3 cellular contexts compared by ENCODE assay signal in the genomic region with DNA sequence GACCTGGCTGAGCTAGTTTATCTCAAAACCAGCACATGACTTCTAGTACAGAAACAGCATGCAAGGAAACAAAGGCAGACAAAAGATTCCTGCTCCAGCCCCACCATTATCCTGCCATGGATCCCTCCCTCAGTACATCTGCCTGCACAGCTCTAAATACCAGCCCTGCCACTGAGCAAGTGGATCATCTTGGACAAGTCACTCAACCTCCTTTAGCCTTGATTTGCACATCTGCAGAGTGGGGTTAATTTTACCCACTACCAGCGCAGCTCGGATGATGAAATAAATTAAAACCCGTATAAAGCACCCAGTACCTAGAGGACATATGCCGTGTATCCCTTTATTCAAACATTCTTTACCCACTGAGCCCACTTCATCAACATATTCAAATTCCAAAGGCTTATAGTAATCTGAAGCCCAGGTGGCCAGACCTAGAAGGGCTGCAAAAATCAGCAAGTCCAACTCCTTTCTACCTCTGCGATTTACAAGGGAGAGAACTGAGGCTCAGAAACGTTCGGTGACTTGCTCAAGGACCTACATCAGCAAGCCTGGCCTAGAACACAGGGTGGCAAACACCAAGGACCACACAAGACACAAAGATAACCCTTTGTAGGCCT.
TF ChIP-seq lines count a peak whose summit lies in the region.

No MANE protein-coding gene starts in this region.

TF ChIP-seq in HepG2, 621 proteins besides CTCF, POLR2A, EP300 and RAD21:
- TF ChIP-seq AHR (CRISPR knock-in tag; IDR thresholded peaks at IDR 0.05) (no peak), ZNF629 (CRISPR knock-in tag; conservative IDR thresholded peaks at IDR 0.05) (peak; percentile 63)

TF ChIP-seq in WTC11, 78 proteins besides CTCF, POLR2A, EP300 and RAD21:
- TF ChIP-seq GTF2I (CRISPR knock-in tag; conservative IDR thresholded peaks at IDR 0.05) (0 out of 2 replicates have a peak, but pooled peaks have one; percentile 33), ZNF138 (CRISPR knock-in tag; conservative IDR thresholded peaks at IDR 0.05) (no peak)

TF ChIP-seq in neural cell, 6 proteins besides CTCF, POLR2A, EP300 and RAD21:
- TF ChIP-seq MXI1 (conservative IDR thresholded peaks at IDR 0.05; ENCODE audit: poor library complexity, severe bottlenecking) (no peak), EZH2 (IDR thresholded peaks at IDR 0.05; ENCODE audit: borderline replicate concordance, insufficient read depth, low read length, poor library complexity, severe bottlenecking) (no peak)
